In the genomic region with DNA sequence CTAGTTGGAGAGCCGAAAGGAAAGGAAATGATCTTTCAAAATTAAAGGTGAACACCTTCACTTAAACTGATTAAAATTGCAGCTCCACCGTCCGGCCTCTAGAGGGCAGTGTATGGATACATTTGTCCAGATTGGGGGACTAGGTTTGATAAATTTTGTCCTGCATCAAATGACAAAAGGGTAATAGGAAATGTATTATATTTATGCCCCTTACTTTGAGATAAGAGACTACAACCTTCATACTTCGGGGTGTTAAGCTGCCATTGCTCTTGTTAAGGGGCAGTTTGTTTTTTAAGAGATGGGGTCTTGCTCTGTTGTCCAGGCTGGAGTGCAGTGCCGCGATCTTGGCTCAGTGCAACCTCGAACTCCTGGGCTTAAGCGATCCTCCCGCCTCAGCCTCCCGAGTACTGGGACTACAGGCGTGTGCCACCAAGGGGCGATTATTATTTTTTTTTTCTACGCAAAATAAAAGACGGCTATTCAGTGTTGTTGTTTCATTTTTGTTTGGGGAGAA, we compare ENCODE assay signal across 8 cellular contexts. TPM values are rescaled to one million over a fixed set of nuclear protein-coding genes. Genes with fewer than 3 reads are reported as not detected.
DNase-seq lines count a peak whose midpoint lies in the region; ATAC-seq and TF ChIP-seq lines count a peak whose summit lies in the region.

No MANE protein-coding gene starts in this region.

- peaks cover 0 to 65% (median 23%) of the 10 kb centered on the region in 3 donors for H3K36me3 ChIP-seq in tibial nerve

- in situ Hi-C loops in KBM-7 (cut with MboI; ENCODE audit: low pct_unique_long_range_greater_than_20kb, low sequenced_read_pairs) = no loop called here

- no peaks in the 10 kb centered on the region for H3K27me3 ChIP-seq in tibial nerve

- no peaks in the 10 kb centered on the region for H3K9me3 Mint-ChIP-seq in neural crest cell

- TF ChIP-seq POLR2A in tibial nerve (IDR thresholded peaks at IDR 0.05) = no peak

- H3K27ac Mint-ChIP-seq in neural crest cell (ENCODE audit: unreplicated experiment) = peak overlapping the region; percentile 38

- peaks cover 0 to 22% (median 9%) of the 10 kb centered on the region in 4 donors for H3K4me1 ChIP-seq in tibial nerve

- WGBS in tibial nerve, 2 donors = 19 to 23% methylated on average over 14 of the region's 14 CpGs

- DNase-seq in COR-L47 (lab: John Stamatoyannopoulos, UW) = peak; percentile 42
- DNase-seq in KBM-7 = peak; percentile 70
- peak; percentile 57 for DNase-seq in RPMI7951 (ENCODE audit: low read depth)
- DNase-seq in activated effector memory CD4-positive, alpha-beta T cell treated with Interleukin-2 at 50 U/mL for 16 hours = peak; percentile 37
- DNase-seq in fibroblast of the aortic adventitia (ENCODE audit: low read depth) = peak; percentile 82
- DNase-seq in neural crest cell (ENCODE audit: low read depth, low spot score) = peak; percentile 66
- DNase-seq in tibial nerve (ENCODE audit: low spot score in 2 of 2) = peak; percentile 26 to 52

- TF ChIP-seq EP300 in tibial nerve (IDR thresholded peaks at IDR 0.05) = no peak

- no peak for ATAC-seq in GM18870 (IDR thresholded peaks at IDR 0.05; ENCODE audit: unreplicated experiment)

- peak overlapping the region; percentile 75 to 92 (median 82) for H3K27ac ChIP-seq in tibial nerve

- no peaks in the 10 kb centered on the region for H3K9me3 ChIP-seq in tibial nerve

- TF ChIP-seq CTCF in fibroblast of the aortic adventitia (IDR thresholded peaks at IDR 0.05; ENCODE audit: insufficient read depth, low read length) (peak; percentile 80), neural crest cell (conservative IDR thresholded peaks at IDR 0.05) (peak; percentile 94), tibial nerve (IDR thresholded peaks at IDR 0.05) (peak; percentile 79 to 93 (median 84))

- no peaks in the 10 kb centered on the region for H3K27me3 Mint-ChIP-seq in neural crest cell (ENCODE audit: low read depth)

- peak overlapping the region; percentile 98 for H3K4me3 ChIP-seq in fibroblast of the aortic adventitia (ENCODE audit: low read depth, low read length)
- H3K4me3 ChIP-seq in tibial nerve = peak overlapping the region; percentile 38 to 72 (median 50)

- H3K36me3 Mint-ChIP-seq in neural crest cell (ENCODE audit: low read depth) = peaks cover 5% of the 10 kb centered on the region

- peaks cover 33% of the 10 kb centered on the region for H3K4me1 Mint-ChIP-seq in neural crest cell

- H3K4me3 Mint-ChIP-seq in neural crest cell = peak overlapping the region; percentile 94

RNA-seq across cellular contexts. Expression of a gene that starts 0.8 kb away (rescaled TPM):
- total RNA-seq in RPMI7951 (2014; rRNA removed; shearing (Covaris generic)) = 10.7 and 13.6 TPM in 2 replicates
- total RNA-seq in fibroblast of the aortic adventitia (ENCODE audit: low replicate concordance) = 20.4 and 40.4 TPM in 2 replicates
- 30.4 and 33.7 TPM in 2 replicates for total RNA-seq in neural crest cell
- total RNA-seq in tibial nerve = 10 to 100 TPM; 20.4 to 39.1 (median 28.1) TPM

RNA-seq across cellular contexts. Expression of a gene that starts 22.4 kb away (rescaled TPM):
- 39.2 and 45.1 TPM in 2 replicates for total RNA-seq in RPMI7951 (2014; rRNA removed; shearing (Covaris generic))
- 47.8 and 75.2 TPM in 2 replicates for total RNA-seq in fibroblast of the aortic adventitia (ENCODE audit: low replicate concordance)
- total RNA-seq in neural crest cell = 86.5 and 97.3 TPM in 2 replicates
- total RNA-seq in tibial nerve = 100 to 1,000 TPM in 1 of 4 donors, 10 to 100 TPM in 3; 71.7 to 111 (median 83.0) TPM

RNA-seq across cellular contexts. Expression of a gene that starts 24.6 kb away (rescaled TPM):
- 0.78 and 1.8 TPM in 2 replicates for total RNA-seq in RPMI7951 (2014; rRNA removed; shearing (Covaris generic))
- total RNA-seq in fibroblast of the aortic adventitia (ENCODE audit: low replicate concordance) (0.65 and 3.4 TPM in 2 replicates), neural crest cell (42.3 and 45.5 TPM in 2 replicates), tibial nerve (1 to 10 TPM; 3.8 to 9.6 (median 6.4) TPM)

RNA-seq across cellular contexts. Expression of a gene that starts 29.6 kb away (rescaled TPM):
- total RNA-seq in RPMI7951 (2014; rRNA removed; shearing (Covaris generic)) = 54.7 and 85.4 TPM in 2 replicates
- total RNA-seq in fibroblast of the aortic adventitia (ENCODE audit: low replicate concordance) = 8.5 and 38.5 TPM in 2 replicates
- total RNA-seq in neural crest cell = 125 TPM in 2 replicates
- 10 to 100 TPM; 10.3 to 22.2 (median 13.8) TPM for total RNA-seq in tibial nerve

RNA-seq across cellular contexts. Expression of a gene that starts 30.4 kb away (rescaled TPM):
- 0.84 and 1.1 TPM in 2 replicates for total RNA-seq in RPMI7951 (2014; rRNA removed; shearing (Covaris generic))
- total RNA-seq in fibroblast of the aortic adventitia (ENCODE audit: low replicate concordance) = 0.27 and 0.82 TPM in 2 replicates
- total RNA-seq in neural crest cell = 36.9 and 39.9 TPM in 2 replicates
- 1 to 10 TPM in 1 of 4 donors, under 1 TPM in 1, not detected in 2; 0.87 to 1.6 TPM for total RNA-seq in tibial nerve
